ENCODE assay signal across 8 cellular contexts in genomic region chr17:81238815-81239713, GRCh38. TPM values are rescaled to one million over a fixed set of nuclear protein-coding genes. Genes with fewer than 3 reads are reported as not detected.
DNase-seq lines count a peak whose midpoint lies in the region; ATAC-seq and TF ChIP-seq lines count a peak whose summit lies in the region.

Gene NDUFAF8 (plus strand): TSS chr17:81239318. CDS start chr17:81239364, 46 bp downstream.
Gene TEPSIN (minus strand): TSS chr17:81239055. CDS start chr17:81239033, 22 bp downstream.

- H3K79me2 ChIP-seq in hepatocyte, result peaks cover 31% of the 10 kb centered on the region

- no peaks in the 10 kb centered on the region for H3K27me3 ChIP-seq in hepatocyte

- H3K4me2 ChIP-seq in hepatocyte, result peak within 1 kb of the TSS; percentile 94

- no peaks in the 10 kb centered on the region for H3K36me3 ChIP-seq in hepatocyte (replicated peaks; ENCODE audit: insufficient read depth, low read depth)

- H3K9me3 ChIP-seq in hepatocyte (ENCODE audit: low read depth), result no peaks in the 10 kb centered on the region

- TF ChIP-seq CTCF in hepatocyte (IDR thresholded peaks at IDR 0.05; ENCODE audit: poor library complexity), result no peak

- no peaks in the 10 kb centered on the region for H4K20me1 ChIP-seq in hepatocyte (ENCODE audit: insufficient read depth, poor library complexity, severe bottlenecking)

- under 1% methylated on average over 69 of the region's 100 CpGs for WGBS in hepatocyte (ENCODE audit: low lambda C conversion rate, missing lambda C conversion rate)

- H2AFZ ChIP-seq in hepatocyte, result peak within 1 kb of the TSS; percentile 45

- DNase-seq in NCI-H2081 (lab: John Stamatoyannopoulos, UW) (peak; percentile 99 to 100), T1000 (lab: John Stamatoyannopoulos, UW) (peak; percentile 98), astrocyte of the hippocampus (ENCODE audit: low read depth, low spot score) (peak; percentile 100), hepatocyte (ENCODE audit: low spot score) (peak; percentile 98), renal cortical epithelial cell (ENCODE audit: low read depth) (peak; percentile 99), cortex of kidney (lab: John Stamatoyannopoulos, UW) (no peak)

- H3K9me2 ChIP-seq in hepatocyte (replicated peaks; ENCODE audit: insufficient read depth), result no peaks in the 10 kb centered on the region

- H3K4me1 ChIP-seq in hepatocyte (ENCODE audit: insufficient read depth), result peaks cover 25% of the 10 kb centered on the region

- ATAC-seq in GM18508 (IDR thresholded peaks at IDR 0.05; ENCODE audit: insufficient read depth, unreplicated experiment) (peak; percentile 75), HG03025 (IDR thresholded peaks at IDR 0.05; ENCODE audit: low FRiP score, unreplicated experiment) (peak; percentile 78)

- peak within 1 kb of the TSS; percentile 44 for H3K27ac ChIP-seq in hepatocyte

- H3K4me3 ChIP-seq in hepatocyte, result peak within 1 kb of the TSS; percentile 66

RNA-seq across cellular contexts. Expression of gene NDUFAF8, which starts in this region (rescaled TPM):
- total RNA-seq in hepatocyte (22.0 and 25.8 TPM in 2 replicates), renal cortical epithelial cell (24.7 and 40.5 TPM in 2 replicates)
- 99.8 and 106 TPM in 2 replicates for polyA plus RNA-seq in hepatocyte

RNA-seq across cellular contexts. Expression of gene TEPSIN, which starts in this region (rescaled TPM):
- total RNA-seq in hepatocyte (13.7 and 34.1 TPM in 2 replicates), renal cortical epithelial cell (9.4 and 14.0 TPM in 2 replicates)
- 44.3 and 59.2 TPM in 2 replicates for polyA plus RNA-seq in hepatocyte
